24 cellular contexts compared by ENCODE assay signal in genomic region chr1:57894315-57894714, GRCh38.
"Had no signal": no experiment of that assay in that cellular context is flagged by ENCODE, and none has a peak within 500 bp of the region (broad histone marks: within the 10 kb centered on the region; RNA-seq: fewer than 3 reads in every experiment).

No MANE protein-coding gene starts in this region.

- H3K9me3 ChIP-seq: neutrophil, ovary, psoas muscle, testis, uterus had no signal

- H3K27ac ChIP-seq: neutrophil, ovary, psoas muscle, testis, uterus, WERI-Rb-1 had no signal

- ATAC-seq: esophagus mucosa; psoas muscle; right cardiac atrium; stimulated activated effector memory CD8-positive, alpha-beta T cell treated with anti-CD3 and anti-CD28 coated beads, Interleukin-12 subunit alpha, Interleukin-12 subunit beta, amount 100 ng/mL, for 72 hours; T-cell had no signal

- H3K4me1 ChIP-seq: psoas muscle, testis, uterus had no signal

- H3K36me3 ChIP-seq: neutrophil, ovary, uterus, WERI-Rb-1 had no signal

- H3K4me3 ChIP-seq: lung, ovary, psoas muscle, testis, uterus had no signal

- DNase-seq: activated CD4-positive, alpha-beta T cell treated with anti-CD3 and anti-CD28 coated beads for 1 hour; activated CD4-positive, alpha-beta T cell treated with anti-CD3 and anti-CD28 coated beads, Interleukin-2, amount 50 U/mL, for 1 hour; activated gamma-delta T cell treated with Interleukin-2 at 50 U/mL for 16 hours; activated T-cell treated with anti-CD3 and anti-CD28 coated beads, Interleukin-2, amount 50 U/mL, for 1 hour; anterior cingulate cortex; central memory CD4-positive, alpha-beta T cell; dermis blood vessel endothelial cell; effector CD8-positive, alpha-beta T cell; islet precursor cell; midbrain; natural killer cell; ovary; psoas muscle; right cardiac atrium; stimulated activated CD4-positive, alpha-beta T cell treated with anti-CD3 and anti-CD28 coated beads, Interleukin-12 subunit alpha, Interleukin-12 subunit beta, amount 100 ng/mL, for 4 hours; T-cell; testis; trophoblast cell; uterus; WERI-Rb-1 had no signal

- H3K27me3 ChIP-seq: neutrophil, ovary, testis, uterus had no signal
